Comparison of ENCODE assay signal across 17 cellular contexts in the genomic region with DNA sequence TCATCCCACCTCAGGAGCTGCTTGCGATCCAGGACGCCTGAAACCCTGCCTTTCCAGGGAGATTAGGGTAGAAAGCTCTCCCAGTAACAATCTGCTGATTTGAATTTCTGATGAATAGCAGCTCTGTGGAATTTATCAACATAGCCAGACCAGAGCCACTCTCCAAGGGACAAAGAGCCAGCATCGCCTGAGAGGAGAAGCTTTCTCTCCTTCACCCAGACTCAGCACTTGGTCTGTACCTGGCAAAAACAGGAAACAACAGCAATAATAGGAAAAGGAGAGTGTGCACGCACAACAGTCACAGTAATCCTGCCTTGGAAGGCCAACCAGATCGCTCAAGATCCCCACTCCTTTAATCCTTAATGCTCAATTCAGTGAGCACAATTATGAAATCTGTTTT. TPM values are rescaled to one million over a fixed set of nuclear protein-coding genes. Genes with fewer than 3 reads are reported as not detected.
DNase-seq lines count a peak whose midpoint lies in the region; ATAC-seq and TF ChIP-seq lines count a peak whose summit lies in the region.
"Had no signal": no experiment of that assay in that cellular context is flagged by ENCODE, and none has a peak within 500 bp of the region (broad histone marks: within the 10 kb centered on the region; RNA-seq: fewer than 3 reads in every experiment).

No MANE protein-coding gene starts in this region.

- H3K4me3 ChIP-seq in adipocyte (ENCODE audit: low read length) (peak overlapping the region; percentile 25), skeletal muscle satellite cell (ENCODE audit: low read length) (no peak overlapping the region)
- H3K4me3 ChIP-seq: BLaER1 treated with 17β-estradiol and CSF1 and Interleukin-3, amounts not matched to agents 10 nM and 100 nM had no signal

- H4K20me1 ChIP-seq in H9 (ENCODE audit: control insufficient read depth, insufficient read depth, insufficient read length): no peaks in the 10 kb centered on the region
- H4K20me1 ChIP-seq: BLaER1 treated with 17β-estradiol and CSF1 and Interleukin-3, amounts not matched to agents 10 nM and 100 nM had no signal

- H3K36me3 Mint-ChIP-seq in H9 (ENCODE audit: insufficient read depth in 1 of 3, low read depth in 3 of 3): no peaks in the 10 kb centered on the region; a peak in 1 of 7 replicates
- H3K36me3 Mint-ChIP-seq: brain, memory B cell had no signal

- peak overlapping the region; percentile 56 for H2AFZ ChIP-seq in H9 (ENCODE audit: low read length)

- no peak overlapping the region for H4K8ac ChIP-seq in H9 (replicated peaks; ENCODE audit: insufficient read length, low read depth, low read length)

- no peaks in the 10 kb centered on the region for H3K36me3 ChIP-seq in adipocyte (ENCODE audit: control insufficient read depth, insufficient read depth, low read length, severe bottlenecking)
- H3K36me3 ChIP-seq in skeletal muscle satellite cell (ENCODE audit: insufficient read depth, low read length): no peaks in the 10 kb centered on the region
- H3K36me3 ChIP-seq: BLaER1 treated with 17β-estradiol and CSF1 and Interleukin-3, amounts not matched to agents 10 nM and 100 nM had no signal

- H3K56ac ChIP-seq in H9 (ENCODE audit: insufficient read length, low read depth, low read length): no peak overlapping the region

- H3K9me3 Mint-ChIP-seq in H9: no peaks in the 10 kb centered on the region
- H3K9me3 Mint-ChIP-seq: brain, memory B cell had no signal

- H3K79me1 ChIP-seq in H9 (ENCODE audit: insufficient read depth, low read depth, low read length, poor library complexity, severe bottlenecking): no peaks in the 10 kb centered on the region

- WGBS in H9 (ENCODE audit: extremely low coverage, insufficient read length, low lambda C conversion rate): no CpG with 5 or more reads among the region's 5 CpGs

- no peak overlapping the region for H3T11ph ChIP-seq in H9 (ENCODE audit: low read length)

- no peak overlapping the region for H3K18ac ChIP-seq in H9 (ENCODE audit: insufficient read length, low read depth, low read length)

- no peak for ATAC-seq in Right ventricle myocardium inferior
- ATAC-seq: activated CD8-positive, alpha-beta T cell treated with anti-CD3 and anti-CD28 coated beads, Interleukin-2, amount 10 ng/mL, durations not matched to agents 7 days and 5 days had no signal

- H2BK15ac ChIP-seq in H9 (ENCODE audit: low read depth, low read length): no peak overlapping the region

- H3K27ac ChIP-seq in H9 (ENCODE audit: insufficient read length, low read depth, low read length): no peak overlapping the region
- H3K27ac ChIP-seq: BLaER1 treated with 17β-estradiol and CSF1 and Interleukin-3, amounts not matched to agents 10 nM and 100 nM had no signal

- no peaks in the 10 kb centered on the region for H3K4me1 ChIP-seq in H9 (ENCODE audit: insufficient read depth, low read length)
- peaks cover 63% of the 10 kb centered on the region for H3K4me1 ChIP-seq in adipocyte (ENCODE audit: control insufficient read depth, insufficient read depth, low read length)
- peaks cover 78% of the 10 kb centered on the region for H3K4me1 ChIP-seq in skeletal muscle satellite cell (ENCODE audit: control insufficient read depth, insufficient read depth, low read length)

- no peak overlapping the region for H3K14ac ChIP-seq in H9 (ENCODE audit: insufficient read depth, low read length)

- no peak overlapping the region for H4K91ac ChIP-seq in H9 (ENCODE audit: insufficient read length, low read depth, low read length)

- H3K27ac Mint-ChIP-seq in H9: no peak overlapping the region
- H3K27ac Mint-ChIP-seq: activated CD8-positive, alpha-beta T cell treated with anti-CD3 and anti-CD28 coated beads, Interleukin-2, amount 10 ng/mL, durations not matched to agents 7 days and 5 days; memory B cell had no signal

- H3K23ac ChIP-seq in H9 (ENCODE audit: insufficient read length, low read depth, low read length): no peak overlapping the region

- no peak overlapping the region for H2AK5ac ChIP-seq in H9 (ENCODE audit: insufficient read length, low read length)

- H3K27me3 ChIP-seq in H9 (ENCODE audit: insufficient read depth, low read length) (no peaks in the 10 kb centered on the region), adipocyte (replicated peaks; ENCODE audit: control insufficient read depth, insufficient read depth, low read length) (no peaks in the 10 kb centered on the region), skeletal muscle satellite cell (ENCODE audit: control insufficient read depth, insufficient read depth, low read length) (no peaks in the 10 kb centered on the region)
- H3K27me3 ChIP-seq: BLaER1 treated with 17β-estradiol and CSF1 and Interleukin-3, amounts not matched to agents 10 nM and 100 nM had no signal

- H3K4ac ChIP-seq in H9 (ENCODE audit: low read depth, low read length): no peak overlapping the region

- no peak overlapping the region for H3K9ac ChIP-seq in H9 (ENCODE audit: extremely low read depth, insufficient read length, low read length)
- H3K9ac ChIP-seq in adipocyte (ENCODE audit: low read length): peak overlapping the region; percentile 52
- peak overlapping the region; percentile 73 for H3K9ac ChIP-seq in skeletal muscle satellite cell (ENCODE audit: low read depth, low read length)
- H3K9ac ChIP-seq: BLaER1 treated with 17β-estradiol and CSF1 and Interleukin-3, amounts not matched to agents 10 nM and 100 nM had no signal

- H3K9me3 ChIP-seq in H9 (ENCODE audit: control insufficient read depth, low read depth, low read length): no peaks in the 10 kb centered on the region
- H3K9me3 ChIP-seq in adipocyte (ENCODE audit: control insufficient read depth, low read length): no peaks in the 10 kb centered on the region
- H3K9me3 ChIP-seq in skeletal muscle satellite cell (replicated peaks; ENCODE audit: low read length): no peaks in the 10 kb centered on the region
- H3K9me3 ChIP-seq: BLaER1 treated with 17β-estradiol and CSF1 and Interleukin-3, amounts not matched to agents 10 nM and 100 nM had no signal

- H3K4me1 Mint-ChIP-seq in H9: peaks cover 12 to 17% of the 10 kb centered on the region in 2 experiments
- H3K4me1 Mint-ChIP-seq: memory B cell had no signal

- DNase-seq in H9 (no peak), adipocyte (ENCODE audit: low read depth) (peak; percentile 17), islet precursor cell (peak; percentile 63), cortex of kidney (lab: John Stamatoyannopoulos, UW) (no peak), Right ventricle myocardium inferior (ENCODE audit: missing footprints) (no peak)
- no peak for DNase-seq in activated CD4-positive, alpha-beta T cell treated with anti-CD3 and anti-CD28 coated beads, Interleukin-2, amount 50 U/mL, for 48 hours
- DNase-seq: activated CD8-positive, alpha-beta T cell treated with anti-CD3 and anti-CD28 coated beads, Interleukin-2, amount 10 ng/mL, durations not matched to agents 7 days and 5 days; DND-41; MM.1S; NCI-H2081; NCI-H774; posterior cingulate gyrus; SIG-M5 had no signal

- H2BK20ac ChIP-seq in H9 (ENCODE audit: low read depth, low read length, poor library complexity, severe bottlenecking): no peak overlapping the region

- H3K4me2 ChIP-seq in H9 (ENCODE audit: insufficient read depth, insufficient read length, low read length): no peak overlapping the region
- H3K4me2 ChIP-seq in skeletal muscle satellite cell (ENCODE audit: low read length): peak overlapping the region; percentile 64
- H3K4me2 ChIP-seq: BLaER1 treated with 17β-estradiol and CSF1 and Interleukin-3, amounts not matched to agents 10 nM and 100 nM had no signal

- no peak overlapping the region for H3K4me3 Mint-ChIP-seq in H9
- H3K4me3 Mint-ChIP-seq: activated CD8-positive, alpha-beta T cell treated with anti-CD3 and anti-CD28 coated beads, Interleukin-2, amount 10 ng/mL, durations not matched to agents 7 days and 5 days; brain; memory B cell had no signal

- H4K5ac ChIP-seq in H9 (ENCODE audit: insufficient read length, low read depth, low read length): no peak overlapping the region

- H3K27me3 Mint-ChIP-seq in H9 (ENCODE audit: low read depth): no peaks in the 10 kb centered on the region; the same call in 1 of the 2 replicates

- no peaks in the 10 kb centered on the region for H3K79me2 ChIP-seq in H9 (ENCODE audit: insufficient read depth, low read length)

- no peak overlapping the region for H2BK120ac ChIP-seq in H9 (ENCODE audit: low read depth, low read length, poor library complexity, severe bottlenecking)

- H2BK12ac ChIP-seq in H9 (ENCODE audit: insufficient read length, low read depth, low read length): no peak overlapping the region

- H3K23me2 ChIP-seq in H9 (ENCODE audit: insufficient read length, low read depth, low read length, poor library complexity, severe bottlenecking): no peaks in the 10 kb centered on the region

- H2BK5ac ChIP-seq in H9 (ENCODE audit: insufficient read length, low read length): no peak overlapping the region

- TF ChIP-seq CTCF in H9 (conservative IDR thresholded peaks at IDR 0.05): no peak

- intact Hi-C loops in Right ventricle myocardium inferior (cut with DNase I): loop anchor here (5.0 kb wide), 1 partner anchor 101 kb away; no protein-coding TSS in a partner anchor

RNA-seq across cellular contexts. Expression of gene ROS1, which starts 22.3 kb away (rescaled TPM):
- total RNA-seq in H9 (2021) (not detected in 2 replicates), Right ventricle myocardium inferior (0.08 TPM)
- total RNA-seq in skeletal muscle satellite cell (2012; rRNA removed): 2.0 and 4.3 TPM in 2 replicates
- total RNA-seq: activated CD8-positive, alpha-beta T cell treated with anti-CD3 and anti-CD28 coated beads, Interleukin-2, amount 10 ng/mL, durations not matched to agents 7 days and 5 days had no signal

RNA-seq across cellular contexts. Expression of gene DCBLD1, which starts 34.5 kb away (rescaled TPM):
- total RNA-seq in H9 (2021) (8.5 and 10.1 TPM in 2 replicates), Right ventricle myocardium inferior (6.1 TPM)
- total RNA-seq in skeletal muscle satellite cell (2012; rRNA removed): 24.2 and 30.2 TPM in 2 replicates

Comparison
In these comparisons a context has a peak if more than half of its experiments do, and no peak if none do; other contexts are left out.
1. DNase-seq: peak in adipocyte (single experiment) and islet precursor cell (single experiment); none in H9 (single experiment), cortex of kidney (single experiment), Right ventricle myocardium inferior (single experiment) and activated CD4-positive, alpha-beta T cell treated with anti-CD3 and anti-CD28 coated beads, Interleukin-2, amount 50 U/mL, for 48 hours (0 of 2).